Comparison of ENCODE assay signal across 31 cellular contexts in genomic region chr1:214475331-214475730, GRCh38.
DNase-seq lines count a peak whose midpoint lies in the region; ATAC-seq and TF ChIP-seq lines count a peak whose summit lies in the region.
"Had no signal": no experiment of that assay in that cellular context is flagged by ENCODE, and none has a peak within 500 bp of the region (broad histone marks: within the 10 kb centered on the region; RNA-seq: fewer than 3 reads in every experiment).

No MANE protein-coding gene starts in this region.

- intact Hi-C loops in Calu3 (cut with micrococcal nuclease; ENCODE audit: unreplicated experiment), result loop anchor here (5.0 kb wide), 3 partner anchors 38 to 97 kb away; no protein-coding TSS in a partner anchor

- H3K36me3 ChIP-seq in RWPE2 (ENCODE audit: low read depth), result no peaks in the 10 kb centered on the region; the same call in 1 of the 2 replicates
- no peaks in the 10 kb centered on the region for H3K36me3 ChIP-seq in WERI-Rb-1
- H3K36me3 ChIP-seq: esophagus muscularis mucosa, heart right ventricle, MG63 had no signal

- H3K27ac ChIP-seq in RWPE2 (ENCODE audit: poor library complexity, severe bottlenecking) (peak overlapping the region; percentile 99), WERI-Rb-1 (no peak overlapping the region)
- H3K27ac ChIP-seq: coronary artery, heart right ventricle, PC-9 had no signal

- TF ChIP-seq CTCF in Calu3 (IDR thresholded peaks at IDR 0.05; ENCODE audit: unreplicated experiment) (no peak), RWPE2 (IDR thresholded peaks at IDR 0.05; ENCODE audit: poor library complexity, severe bottlenecking) (no peak), epithelial cell of proximal tubule (conservative IDR thresholded peaks at IDR 0.05; ENCODE audit: low read depth, low read length) (no peak), osteocyte (IDR thresholded peaks at IDR 0.05) (no peak), WERI-Rb-1 (IDR thresholded peaks at IDR 0.05; ENCODE audit: low read depth, low read length) (no peak)

- ATAC-seq in RWPE2 (ENCODE audit: low read depth) (peak; percentile 36; the same call in 2 of the 3 replicates), GM21528 (IDR thresholded peaks at IDR 0.05; ENCODE audit: low FRiP score, unreplicated experiment) (no peak), HG03378 (IDR thresholded peaks at IDR 0.05; ENCODE audit: unreplicated experiment) (no peak)
- ATAC-seq: activated CD8-positive, alpha-beta T cell treated with anti-CD3 and anti-CD28 coated beads for 36 hours; activated T-helper 17 cell treated with anti-CD3 and anti-CD28 coated beads, Interleukin-2, amount 50 U/mL, for 72 hours; K562; natural killer cell treated with Interleukin-12 subunit alpha and Interleukin-12 subunit beta and Interleukin-15 and Interleukin-18, amount 100 ng/mL, for 72 hours had no signal

- no TSS peak for BruUV-seq in Calu3 (replicated peaks; lab: Mats Ljungman, UMichigan)

- H3K36me3 Mint-ChIP-seq in Calu3 (ENCODE audit: insufficient read depth, unreplicated experiment) (peaks cover 13% of the 10 kb centered on the region), osteocyte (ENCODE audit: unreplicated experiment) (no peaks in the 10 kb centered on the region)
- H3K36me3 Mint-ChIP-seq: activated naive CD4-positive, alpha-beta T cell treated with anti-CD3 and anti-CD28 coated beads, Interleukin-2, amount 50 U/mL, for 24 hours; CD4-positive, alpha-beta memory T cell; natural killer cell treated with Interleukin-12 subunit alpha and Interleukin-12 subunit beta and Interleukin-15 and Interleukin-18, amount 100 ng/mL, for 72 hours had no signal

- H3K27me3 Mint-ChIP-seq in Calu3 (ENCODE audit: unreplicated experiment) (no peaks in the 10 kb centered on the region), osteocyte (ENCODE audit: unreplicated experiment) (no peaks in the 10 kb centered on the region)

- no peak overlapping the region for H3K4me3 Mint-ChIP-seq in Calu3 (ENCODE audit: low read depth, unreplicated experiment)
- no peak overlapping the region for H3K4me3 Mint-ChIP-seq in osteocyte (ENCODE audit: unreplicated experiment)
- H3K4me3 Mint-ChIP-seq: activated CD8-positive, alpha-beta T cell treated with anti-CD3 and anti-CD28 coated beads for 36 hours; activated naive CD4-positive, alpha-beta T cell treated with anti-CD3 and anti-CD28 coated beads, Interleukin-2, amount 50 U/mL, for 24 hours; activated T-helper 17 cell treated with anti-CD3 and anti-CD28 coated beads, Interleukin-2, amount 50 U/mL, for 72 hours; CD4-positive, alpha-beta memory T cell; natural killer cell treated with Interleukin-12 subunit alpha and Interleukin-12 subunit beta and Interleukin-15 and Interleukin-18, amount 100 ng/mL, for 72 hours had no signal

- CTCF ChIA-PET in Calu3 (lab: Charles Lee), result interaction anchor here (0.9 to 2.2 kb wide), 3 partner anchors 17 to 75 kb away, joined by 3 to 13 read pairs (median 5); partner anchors contain the start of gene PTPN14

- H3K27ac Mint-ChIP-seq in Calu3 (ENCODE audit: unreplicated experiment) (peak overlapping the region; percentile 74), osteocyte (ENCODE audit: unreplicated experiment) (peak overlapping the region; percentile 94)
- H3K27ac Mint-ChIP-seq: activated CD8-positive, alpha-beta T cell treated with anti-CD3 and anti-CD28 coated beads for 36 hours; activated naive CD4-positive, alpha-beta T cell treated with anti-CD3 and anti-CD28 coated beads, Interleukin-2, amount 50 U/mL, for 24 hours; activated T-helper 17 cell treated with anti-CD3 and anti-CD28 coated beads, Interleukin-2, amount 50 U/mL, for 72 hours; CD4-positive, alpha-beta memory T cell; natural killer cell treated with Interleukin-12 subunit alpha and Interleukin-12 subunit beta and Interleukin-15 and Interleukin-18, amount 100 ng/mL, for 72 hours had no signal

- H3K4me3 ChIP-seq in RWPE2 (ENCODE audit: severe bottlenecking) (no peak overlapping the region), epithelial cell of proximal tubule (ENCODE audit: low read depth, low read length) (peak overlapping the region; percentile 50), WERI-Rb-1 (ENCODE audit: low read depth, low read length) (no peak overlapping the region)
- H3K4me3 ChIP-seq: coronary artery, esophagus muscularis mucosa, heart right ventricle, K562, lung, MG63, PC-9 had no signal

- DNase-seq in Calu3 (no peak), RWPE2 (ENCODE audit: low spot score) (no peak), epithelial cell of proximal tubule (ENCODE audit: low read depth) (no peak), osteocyte (ENCODE audit: extremely low spot score, unreplicated experiment) (no peak), GF-D8 (lab: John Stamatoyannopoulos, UW) (no peak), WERI-Rb-1 (no peak)
- DNase-seq: activated CD4-positive, alpha-beta T cell treated with anti-CD3 and anti-CD28 coated beads for 1 hour; activated CD8-positive, alpha-beta memory T cell treated with anti-CD3 and anti-CD28 coated beads, Interleukin-2, amount 50 U/mL, for 48 hours; activated CD8-positive, alpha-beta T cell treated with anti-CD3 and anti-CD28 coated beads for 36 hours; AML-193; amygdala; CD4-positive, alpha-beta memory T cell; effector CD8-positive, alpha-beta T cell; foreskin melanocyte; GOT3; heart right ventricle; MG63; NCI-H2029; NCI-H526; PC-9; SHP77 treated with DMSO at 0.1 percent for 48 hours; stimulated activated naive CD4-positive, alpha-beta T cell treated with Interleukin-2 at 50 U/mL for 16 hours had no signal

- H3K27me3 ChIP-seq in RWPE2 (ENCODE audit: insufficient read depth, poor library complexity, severe bottlenecking), result no peaks in the 10 kb centered on the region
- H3K27me3 ChIP-seq in WERI-Rb-1 (ENCODE audit: insufficient read depth, low read depth, severe bottlenecking), result no peaks in the 10 kb centered on the region
- H3K27me3 ChIP-seq: esophagus muscularis mucosa, heart right ventricle, MG63 had no signal

- H3K4me1 Mint-ChIP-seq in Calu3 (ENCODE audit: low read depth, unreplicated experiment) (peaks cover 73% of the 10 kb centered on the region), osteocyte (ENCODE audit: unreplicated experiment) (peaks cover 79% of the 10 kb centered on the region)
- H3K4me1 Mint-ChIP-seq: activated naive CD4-positive, alpha-beta T cell treated with anti-CD3 and anti-CD28 coated beads, Interleukin-2, amount 50 U/mL, for 24 hours; activated T-helper 17 cell treated with anti-CD3 and anti-CD28 coated beads, Interleukin-2, amount 50 U/mL, for 72 hours; CD4-positive, alpha-beta memory T cell had no signal

- H3K9me3 Mint-ChIP-seq in Calu3 (ENCODE audit: low read depth, unreplicated experiment) (peaks cover 2% of the 10 kb centered on the region), osteocyte (ENCODE audit: unreplicated experiment) (no peaks in the 10 kb centered on the region)
- H3K9me3 Mint-ChIP-seq: activated CD8-positive, alpha-beta T cell treated with anti-CD3 and anti-CD28 coated beads for 36 hours; activated naive CD4-positive, alpha-beta T cell treated with anti-CD3 and anti-CD28 coated beads, Interleukin-2, amount 50 U/mL, for 24 hours; activated T-helper 17 cell treated with anti-CD3 and anti-CD28 coated beads, Interleukin-2, amount 50 U/mL, for 72 hours; natural killer cell treated with Interleukin-12 subunit alpha and Interleukin-12 subunit beta and Interleukin-15 and Interleukin-18, amount 100 ng/mL, for 72 hours had no signal

- H3K9me3 ChIP-seq in RWPE2 (ENCODE audit: severe bottlenecking) (no peaks in the 10 kb centered on the region), WERI-Rb-1 (ENCODE audit: severe bottlenecking) (no peaks in the 10 kb centered on the region)
- H3K9me3 ChIP-seq: esophagus muscularis mucosa, heart right ventricle, MG63 had no signal

- peaks cover 70% of the 10 kb centered on the region for H3K4me1 ChIP-seq in RWPE2 (ENCODE audit: insufficient read depth, poor library complexity, severe bottlenecking)
